Comparison of ENCODE assay signal across 8 cellular contexts in genomic region chr19:58514564-58515020, GRCh38. TPM values are rescaled to one million over a fixed set of nuclear protein-coding genes. Genes with fewer than 3 reads are reported as not detected.
DNase-seq lines count a peak whose midpoint lies in the region; ATAC-seq and TF ChIP-seq lines count a peak whose summit lies in the region.

No MANE protein-coding gene starts in this region.

- H4K20me1 ChIP-seq in HCT116 (ENCODE audit: insufficient read depth) (no peaks in the 10 kb centered on the region), hepatocyte (ENCODE audit: insufficient read depth, poor library complexity, severe bottlenecking) (peaks cover 5% of the 10 kb centered on the region), smooth muscle cell (ENCODE audit: low read depth) (peaks cover 4% of the 10 kb centered on the region)

- H3K79me2 ChIP-seq in HCT116 (ENCODE audit: insufficient read depth, low read length) (peaks cover 51% of the 10 kb centered on the region), hepatocyte (peaks cover 48% of the 10 kb centered on the region), smooth muscle cell (ENCODE audit: low read depth) (peaks cover 46% of the 10 kb centered on the region)

- H3K9ac ChIP-seq in HCT116 (ENCODE audit: low read length) (peak overlapping the region; percentile 95), smooth muscle cell (ENCODE audit: low read depth) (no peak overlapping the region)

- RAD21 ChIA-PET in HCT116 (lab: Charles Lee; ENCODE audit: low non-redundant PET in 1 of 2, low total read pairs in 2 of 2, uncharacterized antibody in 2 of 2, unreplicated experiment in 2 of 2), result interaction anchor here in 1 of 2 experiments (1.0 kb wide), 1 partner anchor 40 kb away, joined by 3 read pairs; the partner anchor contains the start of gene CHMP2A

- H3K9me3 ChIP-seq in HCT116 (ENCODE audit: control insufficient read depth in 1 of 2, insufficient read depth in 1 of 2, low read depth in 1 of 2, low read length in 2 of 2) (no peaks in the 10 kb centered on the region), hepatocyte (ENCODE audit: low read depth) (no peaks in the 10 kb centered on the region), smooth muscle cell (replicated peaks; ENCODE audit: low read depth) (no peaks in the 10 kb centered on the region)

- H3K36me3 ChIP-seq in HCT116 (ENCODE audit: control insufficient read depth in 1 of 2, insufficient read depth in 2 of 2, low read length in 2 of 2), result peaks cover 2 to 17% of the 10 kb centered on the region in 2 experiments; a peak in 2 of 4 replicates
- H3K36me3 ChIP-seq in hepatocyte (replicated peaks; ENCODE audit: insufficient read depth, low read depth), result no peaks in the 10 kb centered on the region
- H3K36me3 ChIP-seq in smooth muscle cell (ENCODE audit: low read depth), result no peaks in the 10 kb centered on the region

- no peaks in the 10 kb centered on the region for H3K27me3 Mint-ChIP-seq in activated CD4-positive, alpha-beta memory T cell treated with anti-CD3 and anti-CD28 coated beads, Interleukin-2, amount 10 ng/mL, durations not matched to agents 7 days and 5 days

- peak overlapping the region; percentile 80 for H3K27ac ChIP-seq in HCT116 (ENCODE audit: low read depth, low read length)
- peak overlapping the region; percentile 43 for H3K27ac ChIP-seq in hepatocyte
- no peak overlapping the region for H3K27ac ChIP-seq in smooth muscle cell (ENCODE audit: low read depth)

- H3K27me3 ChIP-seq in HCT116 (ENCODE audit: insufficient read depth, low read length) (no peaks in the 10 kb centered on the region), hepatocyte (no peaks in the 10 kb centered on the region), smooth muscle cell (ENCODE audit: low read depth) (no peaks in the 10 kb centered on the region)

- POLR2A ChIA-PET in HCT116 (lab: Charles Lee), result interaction anchor here (0.9 to 2.1 kb wide), 7 partner anchors 15 to 286 kb away, joined by 3 to 10 read pairs (median 6); partner anchors contain the start of genes CHMP2A, ZNF446 and ZNF544
- POLR2A ChIA-PET in activated CD4-positive, alpha-beta memory T cell treated with anti-CD3 and anti-CD28 coated beads, Interleukin-2, amount 10 ng/mL, durations not matched to agents 7 days and 5 days (lab: Charles Lee), result interaction anchor here (1.0 to 2.5 kb wide), 10 partner anchors 15 to 331 kb away, joined by 3 to 13 read pairs (median 6); partner anchors contain the start of genes CHMP2A, TRIM28, UBE2M and ZNF274

- H3K4me2 ChIP-seq in HCT116 (ENCODE audit: low read length), result peak overlapping the region; percentile 98
- H3K4me2 ChIP-seq in hepatocyte, result peak overlapping the region; percentile 83
- H3K4me2 ChIP-seq in smooth muscle cell, result peak overlapping the region; percentile 87

- intact Hi-C loops in HCT116 (cut with micrococcal nuclease), result loop anchor here (5.0 kb wide), 2 partner anchors 187 to 297 kb away; partner anchors contain the start of gene ZSCAN22

- peaks cover 30% of the 10 kb centered on the region for H3K36me3 Mint-ChIP-seq in activated CD4-positive, alpha-beta memory T cell treated with anti-CD3 and anti-CD28 coated beads, Interleukin-2, amount 10 ng/mL, durations not matched to agents 7 days and 5 days (ENCODE audit: low read depth)

- no TSS peak for BruUV-seq in HCT116 (replicated peaks; lab: Mats Ljungman, UMichigan)

- H3K9me2 ChIP-seq in HCT116 (ENCODE audit: insufficient read depth), result no peaks in the 10 kb centered on the region
- no peaks in the 10 kb centered on the region for H3K9me2 ChIP-seq in hepatocyte (replicated peaks; ENCODE audit: insufficient read depth)

- no peak for TF ChIP-seq RAD21 in HCT116 (IDR thresholded peaks at IDR 0.05; ENCODE audit: low read depth)

- ATAC-seq in HCT116, result no peak

- no peak for TF ChIP-seq POLR2A in HCT116 (IDR thresholded peaks at IDR 0.05; ENCODE audit: borderline replicate concordance, extremely low read depth, insufficient read depth, insufficient read length)

- H3K4me1 Mint-ChIP-seq in activated CD4-positive, alpha-beta memory T cell treated with anti-CD3 and anti-CD28 coated beads, Interleukin-2, amount 10 ng/mL, durations not matched to agents 7 days and 5 days, result peaks cover 48% of the 10 kb centered on the region

- H2AFZ ChIP-seq in HCT116 (ENCODE audit: low read depth, low read length, poor library complexity, severe bottlenecking), result no peak overlapping the region
- no peak overlapping the region for H2AFZ ChIP-seq in hepatocyte
- H2AFZ ChIP-seq in smooth muscle cell (ENCODE audit: low read depth), result no peak overlapping the region

- no peak for DNase-seq in HCT116 (ENCODE audit: low read depth, low spot score)
- no peak for DNase-seq in activated CD4-positive, alpha-beta memory T cell treated with anti-CD3 and anti-CD28 coated beads, Interleukin-2, amount 10 ng/mL, durations not matched to agents 7 days and 5 days
- no peak for DNase-seq in hepatocyte (ENCODE audit: low spot score)
- DNase-seq in smooth muscle cell (lab: John Stamatoyannopoulos, UW; ENCODE audit: unreplicated experiment), result no peak
- DNase-seq in NCI-H128 (lab: John Stamatoyannopoulos, UW; ENCODE audit: unreplicated experiment), result no peak
- DNase-seq in epidermal melanocyte (ENCODE audit: insufficient read length, low spot score), result no peak
- no peak for DNase-seq in C1 segment of cervical spinal cord (lab: John Stamatoyannopoulos, UW)
- no peak for DNase-seq in DMS153 treated with DMSO at 0.1 percent for 48 hours (lab: John Stamatoyannopoulos, UW; ENCODE audit: unreplicated experiment)

- H3K4me1 ChIP-seq in HCT116 (ENCODE audit: control insufficient read depth in 1 of 2, insufficient read depth in 2 of 2, low read length in 2 of 2) (peaks cover 11 to 32% of the 10 kb centered on the region in 2 experiments), hepatocyte (ENCODE audit: insufficient read depth) (peaks cover 24% of the 10 kb centered on the region), smooth muscle cell (ENCODE audit: low read depth) (peaks cover 4% of the 10 kb centered on the region)

- H3F3A ChIP-seq in smooth muscle cell (ENCODE audit: low read depth), result no peaks in the 10 kb centered on the region

- H3K27ac Mint-ChIP-seq in activated CD4-positive, alpha-beta memory T cell treated with anti-CD3 and anti-CD28 coated beads, Interleukin-2, amount 10 ng/mL, durations not matched to agents 7 days and 5 days, result peak overlapping the region; percentile 76

- H3K4me3 Mint-ChIP-seq in activated CD4-positive, alpha-beta memory T cell treated with anti-CD3 and anti-CD28 coated beads, Interleukin-2, amount 10 ng/mL, durations not matched to agents 7 days and 5 days, result peak overlapping the region; percentile 80

- no peak for TF ChIP-seq CTCF in HCT116 (IDR thresholded peaks at IDR 0.05 in 2 of 3, conservative IDR thresholded peaks at IDR 0.05 in 1 of 3; ENCODE audit: borderline replicate concordance in 1 of 3, insufficient read depth in 1 of 3, low read depth in 2 of 3, low read length in 2 of 3)
- no peak for TF ChIP-seq CTCF in hepatocyte (IDR thresholded peaks at IDR 0.05; ENCODE audit: poor library complexity)
- no peak for TF ChIP-seq CTCF in smooth muscle cell (IDR thresholded peaks at IDR 0.05; ENCODE audit: borderline replicate concordance, insufficient read depth, poor library complexity, severe bottlenecking)

- CTCF ChIA-PET in HCT116 (lab: Charles Lee), result interaction anchor here (0.6 to 1.6 kb wide), 11 partner anchors 8 to 1194 kb away, joined by 3 to 11 read pairs (median 5); partner anchors contain the start of genes TRIM28, ZNF497 and ZNF543
- CTCF ChIA-PET in activated CD4-positive, alpha-beta memory T cell treated with anti-CD3 and anti-CD28 coated beads, Interleukin-2, amount 10 ng/mL, durations not matched to agents 7 days and 5 days (lab: Charles Lee), result interaction anchor here (0.6 to 2.1 kb wide), 34 partner anchors 7 to 1049 kb away, joined by 3 to 33 read pairs (median 3); partner anchors contain the start of genes CHMP2A, TRIM28, UBE2M and ZNF132

- H3K4me3 ChIP-seq in HCT116 (replicated peaks in 1 of 2; ENCODE audit: low read depth in 1 of 2, low read length in 2 of 2), result peak overlapping the region; percentile 78 to 91
- no peak overlapping the region for H3K4me3 ChIP-seq in hepatocyte
- H3K4me3 ChIP-seq in smooth muscle cell, result peak overlapping the region; percentile 49

- H3K9me3 Mint-ChIP-seq in activated CD4-positive, alpha-beta memory T cell treated with anti-CD3 and anti-CD28 coated beads, Interleukin-2, amount 10 ng/mL, durations not matched to agents 7 days and 5 days, result no peaks in the 10 kb centered on the region

- WGBS in hepatocyte (ENCODE audit: low lambda C conversion rate, missing lambda C conversion rate), result 89% methylated on average over 3 of the region's 3 CpGs
- WGBS in smooth muscle cell (ENCODE audit: low lambda C conversion rate), result 80% methylated on average over 3 of the region's 3 CpGs

RNA-seq across cellular contexts. Expression of gene SLC27A5, which starts 2.8 kb away (rescaled TPM):
- total RNA-seq in HCT116 (2021; ENCODE audit: unreplicated experiment), result 27.1 TPM
- polyA plus RNA-seq in HCT116 (2012), result 39.5 and 45.9 TPM in 2 replicates
- 10 to 100 TPM; 16.8 to 17.1 TPM for total RNA-seq in activated CD4-positive, alpha-beta memory T cell treated with anti-CD3 and anti-CD28 coated beads, Interleukin-2, amount 10 ng/mL, durations not matched to agents 7 days and 5 days
- total RNA-seq in hepatocyte, result 8.4 and 9.0 TPM in 2 replicates
- polyA plus RNA-seq in hepatocyte, result 13.8 and 19.1 TPM in 2 replicates
- total RNA-seq in smooth muscle cell, result 0.54 and 6.6 TPM in 2 replicates
- 7.4 and 7.5 TPM in 2 replicates for polyA plus RNA-seq in smooth muscle cell

RNA-seq across cellular contexts. Expression of gene ZBTB45, which starts 5.0 kb away (rescaled TPM):
- total RNA-seq in HCT116 (2021; ENCODE audit: unreplicated experiment) (12.0 TPM), hepatocyte (3.3 and 5.4 TPM in 2 replicates), smooth muscle cell (5.1 and 8.7 TPM in 2 replicates)
- 10.6 and 10.8 TPM in 2 replicates for polyA plus RNA-seq in HCT116 (2012)
- total RNA-seq in activated CD4-positive, alpha-beta memory T cell treated with anti-CD3 and anti-CD28 coated beads, Interleukin-2, amount 10 ng/mL, durations not matched to agents 7 days and 5 days, result 10 to 100 TPM; 15.8 to 17.4 TPM
- polyA plus RNA-seq in hepatocyte (18.5 and 21.6 TPM in 2 replicates), smooth muscle cell (23.7 and 25.1 TPM in 2 replicates)

RNA-seq across cellular contexts. Expression of gene TRIM28, which starts 29.3 kb away (rescaled TPM):
- total RNA-seq in HCT116 (2021; ENCODE audit: unreplicated experiment) (908 TPM), hepatocyte (189 and 191 TPM in 2 replicates), smooth muscle cell (144 and 148 TPM in 2 replicates)
- 1,271 and 1,421 TPM in 2 replicates for polyA plus RNA-seq in HCT116 (2012)
- 100 to 1,000 TPM; 345 TPM for total RNA-seq in activated CD4-positive, alpha-beta memory T cell treated with anti-CD3 and anti-CD28 coated beads, Interleukin-2, amount 10 ng/mL, durations not matched to agents 7 days and 5 days
- polyA plus RNA-seq in hepatocyte (159 and 180 TPM in 2 replicates), smooth muscle cell (178 and 193 TPM in 2 replicates)

RNA-seq across cellular contexts. Expression of gene ZNF446, which starts 38.4 kb away (rescaled TPM):
- total RNA-seq in HCT116 (2021; ENCODE audit: unreplicated experiment) (6.5 TPM), hepatocyte (11.2 and 20.5 TPM in 2 replicates), smooth muscle cell (6.6 and 9.5 TPM in 2 replicates)
- 6.1 and 7.3 TPM in 2 replicates for polyA plus RNA-seq in HCT116 (2012)
- 1 to 10 TPM; 8.4 to 8.7 TPM for total RNA-seq in activated CD4-positive, alpha-beta memory T cell treated with anti-CD3 and anti-CD28 coated beads, Interleukin-2, amount 10 ng/mL, durations not matched to agents 7 days and 5 days
- polyA plus RNA-seq in hepatocyte (13.8 and 20.7 TPM in 2 replicates), smooth muscle cell (9.0 and 10.5 TPM in 2 replicates)

RNA-seq across cellular contexts. Expression of gene CHMP2A, which starts 40.3 kb away (rescaled TPM):
- total RNA-seq in HCT116 (2021; ENCODE audit: unreplicated experiment) (125 TPM), hepatocyte (88.4 and 122 TPM in 2 replicates), smooth muscle cell (132 and 153 TPM in 2 replicates)
- 183 and 204 TPM in 2 replicates for polyA plus RNA-seq in HCT116 (2012)
- 100 to 1,000 TPM; 137 to 144 TPM for total RNA-seq in activated CD4-positive, alpha-beta memory T cell treated with anti-CD3 and anti-CD28 coated beads, Interleukin-2, amount 10 ng/mL, durations not matched to agents 7 days and 5 days
- polyA plus RNA-seq in hepatocyte (188 and 196 TPM in 2 replicates), smooth muscle cell (213 and 228 TPM in 2 replicates)
